Comparison of ENCODE assay signal across 12 cellular contexts in genomic region chr12:127455347-127456265, GRCh38.
DNase-seq lines count a peak whose midpoint lies in the region; TF ChIP-seq lines count a peak whose summit lies in the region.
"Had no signal": no experiment of that assay in that cellular context is flagged by ENCODE, and none has a peak within 500 bp of the region (broad histone marks: within the 10 kb centered on the region; RNA-seq: fewer than 3 reads in every experiment).

No MANE protein-coding gene starts in this region.

- TF ChIP-seq CTCF in WI38 (IDR thresholded peaks at IDR 0.05; ENCODE audit: low read depth, low read length) (no peak), smooth muscle cell (IDR thresholded peaks at IDR 0.05; ENCODE audit: borderline replicate concordance, insufficient read depth, poor library complexity, severe bottlenecking) (peak; percentile 18)

- no peak overlapping the region for H3K27ac ChIP-seq in smooth muscle cell (ENCODE audit: low read depth)
- H3K27ac ChIP-seq: epithelial cell of prostate, right lobe of liver had no signal

- H3K4me3 ChIP-seq in WI38 (ENCODE audit: low read depth, low read length) (peak overlapping the region; percentile 41), iPS-11a (ENCODE audit: low read depth, low read length) (peak overlapping the region; percentile 47), smooth muscle cell (peak overlapping the region; percentile 29)
- H3K4me3 ChIP-seq: right lobe of liver had no signal

- H3F3A ChIP-seq in smooth muscle cell (ENCODE audit: low read depth), result no peaks in the 10 kb centered on the region

- no peaks in the 10 kb centered on the region for H3K4me1 ChIP-seq in smooth muscle cell (ENCODE audit: low read depth)
- H3K4me1 ChIP-seq: right lobe of liver had no signal

- DNase-seq in NCI-H2081 (lab: John Stamatoyannopoulos, UW), result peak; percentile 30 to 31
- DNase-seq in NCI-H2081 treated with DMSO at 0.1 percent for 48 hours (lab: John Stamatoyannopoulos, UW), result no peak
- no peak for DNase-seq in smooth muscle cell (lab: John Stamatoyannopoulos, UW; ENCODE audit: unreplicated experiment)
- DNase-seq in SKM-1 treated with dmso at 0.1 percent for 144 hours (lab: John Stamatoyannopoulos, UW; ENCODE audit: unreplicated experiment), result no peak
- DNase-seq in NK-92 (lab: John Stamatoyannopoulos, UW; ENCODE audit: unreplicated experiment), result no peak
- no peak for DNase-seq in superior temporal gyrus (ENCODE audit: extremely low spot score)
- DNase-seq: activated CD4-positive, alpha-beta T cell treated with anti-CD3 and anti-CD28 coated beads, Interleukin-2, amount 50 U/mL, for 1 hour; AML-193; right lobe of liver had no signal

- H2AFZ ChIP-seq in smooth muscle cell (ENCODE audit: low read depth), result no peak overlapping the region

- H3K36me3 ChIP-seq in smooth muscle cell (ENCODE audit: low read depth), result no peaks in the 10 kb centered on the region
- H3K36me3 ChIP-seq: right lobe of liver had no signal

- no peak overlapping the region for H3K9ac ChIP-seq in smooth muscle cell (ENCODE audit: low read depth)

- peak overlapping the region; percentile 76 for H3K4me2 ChIP-seq in smooth muscle cell

- H3K79me2 ChIP-seq in smooth muscle cell (ENCODE audit: low read depth), result no peaks in the 10 kb centered on the region

- H4K20me1 ChIP-seq in smooth muscle cell (ENCODE audit: low read depth), result no peaks in the 10 kb centered on the region

- WGBS in smooth muscle cell (ENCODE audit: low lambda C conversion rate), result 5% methylated on average over 47 of the region's 85 CpGs

- peaks cover 64% of the 10 kb centered on the region for H3K27me3 ChIP-seq in smooth muscle cell (ENCODE audit: low read depth)
- H3K27me3 ChIP-seq: right lobe of liver had no signal

- no peaks in the 10 kb centered on the region for H3K9me3 ChIP-seq in smooth muscle cell (replicated peaks; ENCODE audit: low read depth)
- H3K9me3 ChIP-seq: right lobe of liver had no signal

Comparison
In these comparisons a context has a peak if more than half of its experiments do, and no peak if none do; other contexts are left out.
1. DNase-seq: peak in NCI-H2081 (2 of 2); none in NCI-H2081 treated with DMSO at 0.1 percent for 48 hours (single experiment), smooth muscle cell (single experiment), SKM-1 treated with dmso at 0.1 percent for 144 hours (single experiment), NK-92 (single experiment) and superior temporal gyrus (single experiment).
2. Peak in every context shown above with its lines, with median percentiles within 50 percentile points of each other: H3K4me3 ChIP-seq.